ENCODE assay signal across 16 cellular contexts in genomic region chr6:32182617-32183016, GRCh38. TPM values are rescaled to one million over a fixed set of nuclear protein-coding genes. Genes with fewer than 3 reads are reported as not detected.
DNase-seq lines count a peak whose midpoint lies in the region; ATAC-seq, FAIRE-seq and TF ChIP-seq lines count a peak whose summit lies in the region.
"Had no signal": no experiment of that assay in that cellular context is flagged by ENCODE, and none has a peak within 500 bp of the region (broad histone marks: within the 10 kb centered on the region; RNA-seq: fewer than 3 reads in every experiment).

No MANE protein-coding gene starts in this region.

- no peak overlapping the region for H2AFZ ChIP-seq in K562 (ENCODE audit: low read depth, low read length)
- H2AFZ ChIP-seq in neuronal stem cell (ENCODE audit: low read length): no peak overlapping the region

- 69% methylated on average over 9 of the region's 10 CpGs for WGBS in K562 (ENCODE audit: insufficient coverage, low coverage, missing lambda C conversion rate)
- WGBS in neuronal stem cell (ENCODE audit: extremely low coverage in 2 of 2, insufficient read length in 2 of 2, insufficient replicate concordance in 1 of 2), 2 donors: no CpG with 5 or more reads among the region's 10 CpGs

- H2AK5ac ChIP-seq in neuronal stem cell (ENCODE audit: low read depth, low read length): no peak overlapping the region

- ATAC-seq in K562 (no peak), HG02852 (IDR thresholded peaks at IDR 0.05; ENCODE audit: unreplicated experiment) (no peak), GM19455 (IDR thresholded peaks at IDR 0.05; ENCODE audit: unreplicated experiment) (no peak)

- H3K18ac ChIP-seq in neuronal stem cell (ENCODE audit: low read length): no peak overlapping the region

- intact Hi-C loops in K562 (cut with micrococcal nuclease): no loop called here

- peaks cover 54% of the 10 kb centered on the region for H3K79me2 ChIP-seq in K562 (ENCODE audit: control insufficient read depth, insufficient read depth, low read length)

- peaks cover 44 to 64% (median 59%) of the 10 kb centered on the region in 3 donors for H3K4me1 Mint-ChIP-seq in CD8-positive, alpha-beta memory T cell
- peaks cover 53% of the 10 kb centered on the region for H3K4me1 Mint-ChIP-seq in neural crest cell

- H3K27ac Mint-ChIP-seq in CD8-positive, alpha-beta memory T cell: peak overlapping the region in 2 of 8 donors; percentile 23 to 74
- H3K27ac Mint-ChIP-seq in neural crest cell (ENCODE audit: unreplicated experiment): no peak overlapping the region

- H2BK120ac ChIP-seq in neuronal stem cell (ENCODE audit: low read depth, low read length): no peak overlapping the region

- peaks cover 26% of the 10 kb centered on the region for H3K36me3 ChIP-seq in CD8-positive, alpha-beta memory T cell (ENCODE audit: insufficient read depth, low read length)
- peaks cover 71% of the 10 kb centered on the region; the same call in 2 of the 3 replicates for H3K36me3 ChIP-seq in K562 (ENCODE audit: control insufficient read depth, insufficient read depth, low read length)
- H3K36me3 ChIP-seq in neuronal stem cell (replicated peaks in 1 of 2; ENCODE audit: control insufficient read depth in 2 of 2, insufficient read depth in 2 of 2, low read length in 2 of 2): peaks cover 36 to 69% of the 10 kb centered on the region in 2 donors

- H3K4me3 ChIP-seq in CD8-positive, alpha-beta memory T cell (ENCODE audit: low read length): no peak overlapping the region
- H3K4me3 ChIP-seq in K562: no peak overlapping the region
- H3K4me3 ChIP-seq in neuronal stem cell (ENCODE audit: low read length in 2 of 2): no peak overlapping the region
- H3K4me3 ChIP-seq: colonic mucosa had no signal

- FAIRE-seq in K562 (lab: Jason Lieb, UNC): no peak

- H2BK15ac ChIP-seq in neuronal stem cell (ENCODE audit: low read length): no peak overlapping the region

- peaks cover 0 to 1% of the 10 kb centered on the region in 2 donors for H3K27me3 Mint-ChIP-seq in CD8-positive, alpha-beta memory T cell
- peaks cover 6% of the 10 kb centered on the region for H3K27me3 Mint-ChIP-seq in neural crest cell (ENCODE audit: low read depth)

- H2BK12ac ChIP-seq in neuronal stem cell (ENCODE audit: low read length): no peak overlapping the region

- TF ChIP-seq CTCF in 22Rv1 (IDR thresholded peaks at IDR 0.05) (no peak), K562 (IDR thresholded peaks at IDR 0.05 in 2 of 3, conservative IDR thresholded peaks at IDR 0.05 in 1 of 3; ENCODE audit: insufficient read depth in 2 of 3, low read depth in 1 of 3, low read length in 3 of 3) (peak in 2 of 3 experiments; percentile 12 to 15; a peak in 2 of 6 replicates), neural crest cell (conservative IDR thresholded peaks at IDR 0.05) (no peak)

- H3K9ac ChIP-seq in K562 (ENCODE audit: insufficient read depth in 1 of 2, low read depth in 2 of 2, low read length in 2 of 2) (peak overlapping the region; percentile 22 to 82), neuronal stem cell (ENCODE audit: low read depth, low read length, poor library complexity) (no peak overlapping the region)

- H4K91ac ChIP-seq in neuronal stem cell (ENCODE audit: low read depth, low read length, poor library complexity): no peak overlapping the region

- CTCF ChIA-PET in CD8-positive, alpha-beta memory T cell (lab: Charles Lee): interaction anchor here (1.0 to 1.4 kb wide), 3 partner anchors 8 to 13 kb away, joined by 3 to 4 read pairs (median 3); no protein-coding TSS in a partner anchor
- CTCF ChIA-PET in K562 (lab: Yijun Ruan, JAX; ENCODE audit: low intra/inter-chr PET ratio): interaction anchor here (1.3 kb wide), 1 partner anchor 63 kb away, joined by 5 read pairs; no protein-coding TSS in a partner anchor

- no peaks in the 10 kb centered on the region for H3K27me3 ChIP-seq in CD8-positive, alpha-beta memory T cell (ENCODE audit: insufficient read depth, low read length, poor library complexity, severe bottlenecking)
- H3K27me3 ChIP-seq in K562 (ENCODE audit: control insufficient read depth in 2 of 2, insufficient read depth in 2 of 2, low read length in 2 of 2): no peaks in the 10 kb centered on the region
- no peaks in the 10 kb centered on the region for H3K27me3 ChIP-seq in neuronal stem cell (ENCODE audit: control insufficient read depth in 3 of 3, insufficient read depth in 3 of 3, low read depth in 1 of 3, low read length in 3 of 3)
- H3K27me3 ChIP-seq: BE2C, colonic mucosa had no signal

- H3K9me1 ChIP-seq in K562 (ENCODE audit: control insufficient read depth, insufficient read depth, low read length): peaks cover 7% of the 10 kb centered on the region

- H4K20me1 ChIP-seq in K562 (replicated peaks; ENCODE audit: control insufficient read depth, insufficient read depth, low read length): no peaks in the 10 kb centered on the region

- H2BK5ac ChIP-seq in neuronal stem cell (ENCODE audit: low read length): no peak overlapping the region

- no peak overlapping the region for H3K4ac ChIP-seq in neuronal stem cell (ENCODE audit: low read length)

- H3K27ac ChIP-seq in 22Rv1: 0 out of 2 replicates have a peak overlapping the region, but pooled peaks have one; percentile 29
- H3K27ac ChIP-seq in CD8-positive, alpha-beta memory T cell (ENCODE audit: low read depth, low read length): peak overlapping the region; percentile 20
- H3K27ac ChIP-seq in K562 (ENCODE audit: extremely low read depth, low read depth, low read length): peak overlapping the region; percentile 56; the same call in 2 of the 3 replicates
- no peak overlapping the region for H3K27ac ChIP-seq in neuronal stem cell (replicated peaks; ENCODE audit: low read length)
- H3K27ac ChIP-seq: colonic mucosa, VCaP had no signal

- H3K4me3 Mint-ChIP-seq in CD8-positive, alpha-beta memory T cell: peak overlapping the region in 1 of 7 donors; percentile 42
- peak overlapping the region; percentile 57 for H3K4me3 Mint-ChIP-seq in neural crest cell
- H3K4me3 Mint-ChIP-seq: HFFc6 had no signal

- peaks cover 43% of the 10 kb centered on the region for H3K4me1 ChIP-seq in CD8-positive, alpha-beta memory T cell (ENCODE audit: insufficient read depth, low read length)
- H3K4me1 ChIP-seq in K562 (replicated peaks in 1 of 2; ENCODE audit: control insufficient read depth in 2 of 2, insufficient read depth in 2 of 2, low read length in 2 of 2) (peaks cover 54 to 56% of the 10 kb centered on the region in 2 experiments), neuronal stem cell (ENCODE audit: control insufficient read depth in 2 of 2, insufficient read depth in 1 of 2, low read depth in 1 of 2, low read length in 2 of 2) (peaks cover 2 to 4% of the 10 kb centered on the region in 2 donors)
- H3K4me1 ChIP-seq: BE2C had no signal

- POLR2A ChIA-PET in CD8-positive, alpha-beta memory T cell (lab: Charles Lee): interaction anchor here (1.1 kb wide), 1 partner anchor 10 kb away, joined by 4 read pairs; the partner anchor contains the start of gene GPSM3
- POLR2A ChIA-PET in K562 (lab: Yijun Ruan, JAX): interaction anchor here (0.6 to 1.9 kb wide), 9 partner anchors 8 to 61 kb away, joined by 3 to 20 read pairs (median 4); partner anchors contain the start of genes ATF6B, FKBPL, GPSM3 and PBX2

- peaks cover 9 to 80% (median 30%) of the 10 kb centered on the region in 3 donors for H3K36me3 Mint-ChIP-seq in CD8-positive, alpha-beta memory T cell
- peaks cover 15% of the 10 kb centered on the region for H3K36me3 Mint-ChIP-seq in neural crest cell (ENCODE audit: low read depth)

- BruUV-seq in K562 (replicated peaks; lab: Mats Ljungman, UMichigan): no TSS peak

- no peak for TF ChIP-seq EP300 in K562 (IDR thresholded peaks at IDR 0.05; ENCODE audit: low read length)

- no peak for TF ChIP-seq POLR2A in K562 (conservative IDR thresholded peaks at IDR 0.05)

- DNase-seq in CD8-positive, alpha-beta memory T cell: peak in 1 of 5 donors; percentile 47
- DNase-seq in K562 (ENCODE audit: extremely low read depth in 1 of 4, low spot score in 3 of 4) (no peak), neural crest cell (ENCODE audit: low read depth, low spot score) (no peak), KBM-7 (no peak), neuronal stem cell (ENCODE audit: low spot score) (no peak)
- DNase-seq: anterior cingulate cortex, BE2C, colonic mucosa, HFFc6, NCI-H146, NCI-H510A treated with DMSO at 0.1 percent for 48 hours, substantia nigra had no signal

- H3K23ac ChIP-seq in neuronal stem cell (ENCODE audit: low read depth, low read length, poor library complexity): no peak overlapping the region

- H3K9me3 Mint-ChIP-seq in CD8-positive, alpha-beta memory T cell: no peaks in the 10 kb centered on the region
- no peaks in the 10 kb centered on the region for H3K9me3 Mint-ChIP-seq in neural crest cell
- H3K9me3 Mint-ChIP-seq: HFFc6 had no signal

- no peaks in the 10 kb centered on the region for H3K9me3 ChIP-seq in CD8-positive, alpha-beta memory T cell (ENCODE audit: low read length)
- H3K9me3 ChIP-seq in K562 (replicated peaks; ENCODE audit: control insufficient read depth, insufficient read depth, low read depth, low read length) (no peaks in the 10 kb centered on the region), neuronal stem cell (replicated peaks in 1 of 2; ENCODE audit: control insufficient read depth in 2 of 2, insufficient read depth in 1 of 2, low read depth in 1 of 2, low read length in 2 of 2) (no peaks in the 10 kb centered on the region)
- H3K9me3 ChIP-seq: BE2C, colonic mucosa had no signal

- no peak overlapping the region for H4K8ac ChIP-seq in neuronal stem cell (ENCODE audit: low read depth, low read length)

- no peak for TF ChIP-seq RAD21 in K562 (CRISPR knock-in tag; conservative IDR thresholded peaks at IDR 0.05 in 1 of 2, IDR thresholded peaks at IDR 0.05 in 1 of 2)

- H3K79me1 ChIP-seq in neuronal stem cell (ENCODE audit: low read depth, low read length): peaks cover 3% of the 10 kb centered on the region

- H3K4me2 ChIP-seq in K562 (ENCODE audit: insufficient read depth, low read length) (peak overlapping the region; percentile 13; the same call in 1 of the 2 replicates), neuronal stem cell (ENCODE audit: insufficient read depth, low read length, poor library complexity, severe bottlenecking) (no peak overlapping the region)

- no peak overlapping the region for H3K14ac ChIP-seq in neuronal stem cell (ENCODE audit: low read length)

- in situ Hi-C loops in K562 (cut with MboI): no loop called here
- in situ Hi-C loops in KBM-7 (cut with MboI; ENCODE audit: low pct_unique_long_range_greater_than_20kb, low sequenced_read_pairs): no loop called here

RNA-seq across cellular contexts. Expression of gene AGER, which starts 1.4 kb away (rescaled TPM):
- 10 to 100 TPM; 11.9 to 12.5 TPM for total RNA-seq in CD8-positive, alpha-beta memory T cell
- not detected for polyA plus RNA-seq in CD8-positive, alpha-beta memory T cell
- total RNA-seq in K562 (2011; cell fraction: chromatin; rRNA removed; ENCODE audit: low replicate concordance): 28.3 and 66.0 TPM in 2 replicates
- 35.5 and 36.5 TPM in 2 replicates for total RNA-seq in K562 (2011; cell fraction: nucleolus; rRNA removed)
- 27.8 and 29.8 TPM in 2 replicates for total RNA-seq in K562 (2011; cell fraction: nucleoplasm; rRNA removed)
- total RNA-seq in K562 (2014; rRNA removed) (5.3 and 6.2 TPM in 2 replicates), K562 (2014; rRNA removed; fragmentation: Illumina TruSeq; extraction: Trizol) (2.0 and 2.2 TPM in 2 replicates), K562 (2015; rRNA removed; fragmentation: Illumina TruSeq; extraction: Trizol) (3.0 and 3.6 TPM in 2 replicates), K562 (2021) (7.8 and 11.5 TPM in 2 replicates), neural crest cell (25.7 and 26.0 TPM in 2 replicates)
- polyA plus RNA-seq in K562 (2011; rRNA removed) (4.1 and 7.9 TPM in 2 replicates), K562 (2014; fragmentation: Illumina TruSeq; extraction: Trizol) (5.8 and 8.2 TPM in 2 replicates), K562 (2014; fragmentation: Nextera tagmentation; extraction: Ambion mirVana) (1 to 10 TPM; 1.2 to 1.8 TPM), K562 (2014; rRNA removed) (10.9 and 11.1 TPM in 2 replicates)
- polyA plus RNA-seq in K562 (2011; cell fraction: cytosol; rRNA removed): 2.4 and 3.1 TPM in 2 replicates
- 75.1 and 86.2 TPM in 2 replicates for polyA plus RNA-seq in K562 (2011; cell fraction: nucleus; rRNA removed)
- polyA plus RNA-seq in K562 (2012): 11.6 and 18.0 TPM in 2 replicates
- 0.78 and 0.81 TPM in 2 replicates for polyA minus RNA-seq in K562 (2011; rRNA and poly(A)+ RNA removed)
- polyA minus RNA-seq in K562 (2011; cell fraction: cytosol; rRNA and poly(A)+ RNA removed): not detected in 2 replicates
- polyA minus RNA-seq in K562 (2011; cell fraction: nucleus; rRNA and poly(A)+ RNA removed): 5.3 and 7.3 TPM in 2 replicates
- polyA plus RNA-seq in neuronal stem cell (2013, experiment 1 of 2): 19.9 TPM
- 18.7 TPM for polyA plus RNA-seq in neuronal stem cell (2013, experiment 2 of 2)

RNA-seq across cellular contexts. Expression of gene RNF5, which starts 4.4 kb away (rescaled TPM):
- 10 to 100 TPM; 52.7 to 52.9 TPM for total RNA-seq in CD8-positive, alpha-beta memory T cell
- polyA plus RNA-seq in CD8-positive, alpha-beta memory T cell: 110 TPM
- 19.1 and 20.3 TPM in 2 replicates for total RNA-seq in K562 (2011; cell fraction: chromatin; rRNA removed; ENCODE audit: low replicate concordance)
- total RNA-seq in K562 (2011; cell fraction: nucleolus; rRNA removed): 21.5 and 22.6 TPM in 2 replicates
- total RNA-seq in K562 (2011; cell fraction: nucleoplasm; rRNA removed): 36.4 and 49.9 TPM in 2 replicates
- 129 and 156 TPM in 2 replicates for total RNA-seq in K562 (2014; rRNA removed)
- 123 and 128 TPM in 2 replicates for total RNA-seq in K562 (2014; rRNA removed; fragmentation: Illumina TruSeq; extraction: Trizol)
- total RNA-seq in K562 (2015; rRNA removed; fragmentation: Illumina TruSeq; extraction: Trizol): 99.1 and 110 TPM in 2 replicates
- total RNA-seq in K562 (2021): 149 and 154 TPM in 2 replicates
- 161 and 163 TPM in 2 replicates for polyA plus RNA-seq in K562 (2011; rRNA removed)
- polyA plus RNA-seq in K562 (2011; cell fraction: cytosol; rRNA removed): 240 and 251 TPM in 2 replicates
- polyA plus RNA-seq in K562 (2011; cell fraction: nucleus; rRNA removed): 54.9 and 71.1 TPM in 2 replicates
- polyA plus RNA-seq in K562 (2012): 213 and 399 TPM in 2 replicates
- polyA plus RNA-seq in K562 (2014; fragmentation: Illumina TruSeq; extraction: Trizol): 227 and 245 TPM in 2 replicates
- 10 to 100 TPM; 62.2 to 95.5 TPM for polyA plus RNA-seq in K562 (2014; fragmentation: Nextera tagmentation; extraction: Ambion mirVana)
- 207 and 223 TPM in 2 replicates for polyA plus RNA-seq in K562 (2014; rRNA removed)
- polyA minus RNA-seq in K562 (2011; rRNA and poly(A)+ RNA removed): 48.7 TPM in 2 replicates
- polyA minus RNA-seq in K562 (2011; cell fraction: cytosol; rRNA and poly(A)+ RNA removed): 29.3 and 40.5 TPM in 2 replicates
- 9.3 and 18.2 TPM in 2 replicates for polyA minus RNA-seq in K562 (2011; cell fraction: nucleus; rRNA and poly(A)+ RNA removed)
- total RNA-seq in neural crest cell: 60.2 and 60.7 TPM in 2 replicates
- 152 TPM for polyA plus RNA-seq in neuronal stem cell (2013, experiment 1 of 2)
- polyA plus RNA-seq in neuronal stem cell (2013, experiment 2 of 2): 145 TPM

RNA-seq across cellular contexts. Expression of gene AGPAT1, which starts 6.7 kb away (rescaled TPM):
- total RNA-seq in CD8-positive, alpha-beta memory T cell: 10 to 100 TPM; 42.5 to 42.6 TPM
- 23.5 TPM for polyA plus RNA-seq in CD8-positive, alpha-beta memory T cell
- total RNA-seq in K562 (2011; cell fraction: chromatin; rRNA removed; ENCODE audit: low replicate concordance): 57.1 and 153 TPM in 2 replicates
- total RNA-seq in K562 (2011; cell fraction: nucleolus; rRNA removed): 190 and 234 TPM in 2 replicates
- 210 and 316 TPM in 2 replicates for total RNA-seq in K562 (2011; cell fraction: nucleoplasm; rRNA removed)
- total RNA-seq in K562 (2014; rRNA removed): 69.4 and 115 TPM in 2 replicates
- total RNA-seq in K562 (2014; rRNA removed; fragmentation: Illumina TruSeq; extraction: Trizol): 45.4 and 51.9 TPM in 2 replicates
- 53.2 and 54.1 TPM in 2 replicates for total RNA-seq in K562 (2015; rRNA removed; fragmentation: Illumina TruSeq; extraction: Trizol)
- 107 and 109 TPM in 2 replicates for total RNA-seq in K562 (2021)
- 78.7 and 138 TPM in 2 replicates for polyA plus RNA-seq in K562 (2011; rRNA removed)
- polyA plus RNA-seq in K562 (2011; cell fraction: cytosol; rRNA removed): 220 and 272 TPM in 2 replicates
- 108 and 142 TPM in 2 replicates for polyA plus RNA-seq in K562 (2011; cell fraction: nucleus; rRNA removed)
- 133 and 141 TPM in 2 replicates for polyA plus RNA-seq in K562 (2012)
- 165 and 176 TPM in 2 replicates for polyA plus RNA-seq in K562 (2014; fragmentation: Illumina TruSeq; extraction: Trizol)
- 10 to 100 TPM; 37.9 to 43.6 TPM for polyA plus RNA-seq in K562 (2014; fragmentation: Nextera tagmentation; extraction: Ambion mirVana)
- 78.2 and 78.4 TPM in 2 replicates for polyA plus RNA-seq in K562 (2014; rRNA removed)
- polyA minus RNA-seq in K562 (2011; rRNA and poly(A)+ RNA removed): 92.5 and 120 TPM in 2 replicates
- 98.4 and 124 TPM in 2 replicates for polyA minus RNA-seq in K562 (2011; cell fraction: cytosol; rRNA and poly(A)+ RNA removed)
- 25.2 and 30.5 TPM in 2 replicates for polyA minus RNA-seq in K562 (2011; cell fraction: nucleus; rRNA and poly(A)+ RNA removed)
- 88.9 and 92.9 TPM in 2 replicates for total RNA-seq in neural crest cell
- polyA plus RNA-seq in neuronal stem cell (2013, experiment 1 of 2): 110 TPM
- polyA plus RNA-seq in neuronal stem cell (2013, experiment 2 of 2): 106 TPM

RNA-seq across cellular contexts. Expression of gene PBX2, which starts 7.4 kb away (rescaled TPM):
- 10 to 100 TPM; 63.5 to 69.4 TPM for total RNA-seq in CD8-positive, alpha-beta memory T cell
- 2.2 TPM for polyA plus RNA-seq in CD8-positive, alpha-beta memory T cell
- total RNA-seq in K562 (2011; cell fraction: chromatin; rRNA removed; ENCODE audit: low replicate concordance): 227 and 442 TPM in 2 replicates
- 178 and 203 TPM in 2 replicates for total RNA-seq in K562 (2011; cell fraction: nucleolus; rRNA removed)
- total RNA-seq in K562 (2011; cell fraction: nucleoplasm; rRNA removed): 185 and 217 TPM in 2 replicates
- total RNA-seq in K562 (2014; rRNA removed) (55.6 and 63.8 TPM in 2 replicates), K562 (2014; rRNA removed; fragmentation: Illumina TruSeq; extraction: Trizol) (44.0 and 45.1 TPM in 2 replicates), K562 (2015; rRNA removed; fragmentation: Illumina TruSeq; extraction: Trizol) (60.0 and 62.5 TPM in 2 replicates), K562 (2021) (106 and 126 TPM in 2 replicates), neural crest cell (205 and 206 TPM in 2 replicates)
- polyA plus RNA-seq in K562 (2011; rRNA removed) (123 and 127 TPM in 2 replicates), K562 (2014; fragmentation: Illumina TruSeq; extraction: Trizol) (108 and 119 TPM in 2 replicates), K562 (2014; fragmentation: Nextera tagmentation; extraction: Ambion mirVana) (1 to 10 TPM; 1.9 to 2.8 TPM), K562 (2014; rRNA removed) (117 and 134 TPM in 2 replicates)
- polyA plus RNA-seq in K562 (2011; cell fraction: cytosol; rRNA removed): 105 and 142 TPM in 2 replicates
- polyA plus RNA-seq in K562 (2011; cell fraction: nucleus; rRNA removed): 340 and 411 TPM in 2 replicates
- 110 and 127 TPM in 2 replicates for polyA plus RNA-seq in K562 (2012)
- 55.9 and 77.0 TPM in 2 replicates for polyA minus RNA-seq in K562 (2011; rRNA and poly(A)+ RNA removed)
- 46.1 and 60.9 TPM in 2 replicates for polyA minus RNA-seq in K562 (2011; cell fraction: cytosol; rRNA and poly(A)+ RNA removed)
- polyA minus RNA-seq in K562 (2011; cell fraction: nucleus; rRNA and poly(A)+ RNA removed): 68.7 and 70.2 TPM in 2 replicates
- 154 TPM for polyA plus RNA-seq in neuronal stem cell (2013, experiment 1 of 2)
- polyA plus RNA-seq in neuronal stem cell (2013, experiment 2 of 2): 155 TPM

RNA-seq across cellular contexts. Expression of gene GPSM3, which starts 9.8 kb away (rescaled TPM):
- 10 to 100 TPM; 82.0 to 89.5 TPM for total RNA-seq in CD8-positive, alpha-beta memory T cell
- 136 TPM for polyA plus RNA-seq in CD8-positive, alpha-beta memory T cell
- total RNA-seq in K562 (2011; cell fraction: chromatin; rRNA removed; ENCODE audit: low replicate concordance): 11.8 and 26.5 TPM in 2 replicates
- total RNA-seq in K562 (2011; cell fraction: nucleolus; rRNA removed): 15.2 and 18.8 TPM in 2 replicates
- total RNA-seq in K562 (2011; cell fraction: nucleoplasm; rRNA removed): 22.7 and 30.8 TPM in 2 replicates
- total RNA-seq in K562 (2014; rRNA removed) (40.5 and 45.0 TPM in 2 replicates), K562 (2014; rRNA removed; fragmentation: Illumina TruSeq; extraction: Trizol) (13.5 and 14.0 TPM in 2 replicates), K562 (2015; rRNA removed; fragmentation: Illumina TruSeq; extraction: Trizol) (22.3 and 22.4 TPM in 2 replicates), K562 (2021) (37.3 and 42.6 TPM in 2 replicates), neural crest cell (7.3 and 8.0 TPM in 2 replicates)
- polyA plus RNA-seq in K562 (2011; rRNA removed) (24.4 and 51.8 TPM in 2 replicates), K562 (2014; fragmentation: Illumina TruSeq; extraction: Trizol) (39.6 and 46.5 TPM in 2 replicates), K562 (2014; fragmentation: Nextera tagmentation; extraction: Ambion mirVana) (1 to 10 TPM; 5.3 to 5.7 TPM), K562 (2014; rRNA removed) (32.2 and 35.1 TPM in 2 replicates)
- polyA plus RNA-seq in K562 (2011; cell fraction: cytosol; rRNA removed): 44.6 and 52.4 TPM in 2 replicates
- 32.8 and 42.4 TPM in 2 replicates for polyA plus RNA-seq in K562 (2011; cell fraction: nucleus; rRNA removed)
- polyA plus RNA-seq in K562 (2012): 34.2 and 146 TPM in 2 replicates
- polyA minus RNA-seq in K562 (2011; rRNA and poly(A)+ RNA removed): 8.6 and 11.3 TPM in 2 replicates
- 17.9 and 19.4 TPM in 2 replicates for polyA minus RNA-seq in K562 (2011; cell fraction: cytosol; rRNA and poly(A)+ RNA removed)
- polyA minus RNA-seq in K562 (2011; cell fraction: nucleus; rRNA and poly(A)+ RNA removed): 4.0 and 7.3 TPM in 2 replicates
- polyA plus RNA-seq in neuronal stem cell (2013, experiment 1 of 2): 4.2 TPM
- polyA plus RNA-seq in neuronal stem cell (2013, experiment 2 of 2): 4.2 TPM

Comparison
In these comparisons a context has a peak if more than half of its experiments do, and no peak if none do; other contexts are left out.
1. CTCF ChIP-seq: peak in K562 (2 of 3); none in 22Rv1 (single experiment) and neural crest cell (single experiment).